7 cellular contexts compared by ENCODE assay signal in the genomic region with DNA sequence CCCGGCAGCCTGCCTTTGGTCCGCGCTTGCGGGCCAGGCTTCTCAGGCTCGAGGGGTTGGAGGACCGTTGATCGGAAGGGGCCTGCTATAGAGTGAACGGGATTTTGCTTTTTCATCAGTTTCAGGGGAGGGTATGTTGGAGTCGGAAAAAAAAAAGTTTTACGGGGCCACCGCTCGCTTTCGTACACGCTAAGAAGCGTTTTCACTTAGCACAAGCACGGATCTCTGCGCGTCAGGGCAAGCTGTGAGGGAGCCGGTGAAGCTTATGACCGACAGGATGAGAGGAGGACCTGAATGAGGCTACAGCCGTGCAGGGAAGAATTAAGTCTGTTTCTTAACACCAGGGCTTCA. TPM values are rescaled to one million over a fixed set of nuclear protein-coding genes. Genes with fewer than 3 reads are reported as not detected.
DNase-seq lines count a peak whose midpoint lies in the region; ATAC-seq, FAIRE-seq and TF ChIP-seq lines count a peak whose summit lies in the region.

No MANE protein-coding gene starts in this region.

- intact Hi-C loops in Panc1 (cut with micrococcal nuclease; ENCODE audit: unreplicated experiment), result no loop called here

- no peak for DNase-seq in HAP-1 (ENCODE audit: low spot score in 2 of 2)
- no peak for DNase-seq in Panc1 (ENCODE audit: low read depth, low spot score)
- DNase-seq in coronary artery (ENCODE audit: low spot score), result no peak
- DNase-seq in GM12892 (ENCODE audit: insufficient read length), result no peak
- DNase-seq in NCI-H510A (lab: John Stamatoyannopoulos, UW), result no peak

- no peak for TF ChIP-seq CTCF in Panc1 (IDR thresholded peaks at IDR 0.05)
- TF ChIP-seq CTCF in coronary artery (IDR thresholded peaks at IDR 0.05), result no peak

- no peaks in the 10 kb centered on the region for H3K9me3 ChIP-seq in HAP-1
- no peaks in the 10 kb centered on the region for H3K9me3 ChIP-seq in Panc1 (ENCODE audit: control insufficient read depth, insufficient read depth, low read depth, low read length)
- no peaks in the 10 kb centered on the region for H3K9me3 ChIP-seq in muscle layer of duodenum (ENCODE audit: control insufficient read depth in 1 of 2, low read length in 2 of 2)

- BruUV-seq in Panc1 (replicated peaks; lab: Mats Ljungman, UMichigan), result TSS peak; percentile 85

- in situ Hi-C loops in HAP-1 (cut with MboI; ENCODE audit: low sequenced_read_pairs), result no loop called here
- in situ Hi-C loops in Panc1 (cut with HindIII; ENCODE audit: low pct_unique_long_range_greater_than_20kb, low sequenced_read_pairs), result no loop called here

- H3K4me3 ChIP-seq in HAP-1 (peak overlapping the region; percentile 92), Panc1 (ENCODE audit: low read depth in 2 of 2, low read length in 2 of 2) (peak overlapping the region; percentile 86 to 99), coronary artery (peak overlapping the region; percentile 97), muscle layer of duodenum (ENCODE audit: low read depth in 1 of 2, low read length in 2 of 2) (peak overlapping the region; percentile 82 to 88)

- no peak for TF ChIP-seq POLR2A in GM12892 (IDR thresholded peaks at IDR 0.05; ENCODE audit: low read depth, low read length)

- no peak for FAIRE-seq in GM12892 (lab: Jason Lieb, UNC)

- H3K27me3 ChIP-seq in HAP-1 (ENCODE audit: low read depth) (no peaks in the 10 kb centered on the region), Panc1 (ENCODE audit: control insufficient read depth, insufficient read depth, low read length) (no peaks in the 10 kb centered on the region), muscle layer of duodenum (ENCODE audit: low read depth, low read length) (no peaks in the 10 kb centered on the region)

- CTCF ChIA-PET in Panc1 (lab: Charles Lee), result no interaction called here

- POLR2A ChIA-PET in Panc1 (lab: Charles Lee), result interaction anchor here (0.7 kb wide), 1 partner anchor 21 kb away, joined by 3 read pairs; no protein-coding TSS in a partner anchor

- ATAC-seq in GM18499 (IDR thresholded peaks at IDR 0.05; ENCODE audit: insufficient read depth, unreplicated experiment) (peak; percentile 13), Panc1 (no peak)

- H3K27ac ChIP-seq in Panc1 (ENCODE audit: low read length), result peak overlapping the region; percentile 96
- H3K27ac ChIP-seq in coronary artery, result peak overlapping the region; percentile 92 to 98
- H3K27ac ChIP-seq in muscle layer of duodenum (ENCODE audit: low read length), result peak overlapping the region; percentile 86

- peaks cover 6% of the 10 kb centered on the region; the same call in 1 of the 2 replicates for H3K36me3 ChIP-seq in HAP-1 (replicated peaks)
- peaks cover 8% of the 10 kb centered on the region; the same call in 1 of the 2 replicates for H3K36me3 ChIP-seq in Panc1 (ENCODE audit: control insufficient read depth, insufficient read depth, low read length)
- H3K36me3 ChIP-seq in muscle layer of duodenum (ENCODE audit: control insufficient read depth in 1 of 2, insufficient read depth in 2 of 2, low read length in 2 of 2), result peaks cover 0 to 2% of the 10 kb centered on the region in 2 donors

- H3K4me1 ChIP-seq in HAP-1 (peaks cover 12% of the 10 kb centered on the region), Panc1 (ENCODE audit: control insufficient read depth, insufficient read depth, low read length) (peaks cover 13% of the 10 kb centered on the region), muscle layer of duodenum (ENCODE audit: control insufficient read depth in 1 of 2, insufficient read depth in 2 of 2, low read length in 2 of 2) (peaks cover 11 to 34% of the 10 kb centered on the region in 2 donors)

RNA-seq across cellular contexts. Expression of gene CPSF3, which starts 0.4 kb away (rescaled TPM):
- total RNA-seq in Panc1 (2021; ENCODE audit: unreplicated experiment), result 54.1 TPM
- 40.6 TPM for polyA plus RNA-seq in Panc1 (2012; ENCODE audit: insufficient read length)
- 56.4 TPM for polyA plus RNA-seq in GM12892 (2012; ENCODE audit: missing spikeins)

RNA-seq across cellular contexts. Expression of gene ITGB1BP1, which starts 0.6 kb away (rescaled TPM):
- 153 TPM for total RNA-seq in Panc1 (2021; ENCODE audit: unreplicated experiment)
- polyA plus RNA-seq in Panc1 (2012; ENCODE audit: insufficient read length), result 75.2 TPM
- 103 TPM for polyA plus RNA-seq in GM12892 (2012; ENCODE audit: missing spikeins)

RNA-seq across cellular contexts. Expression of gene IAH1, which starts 50.5 kb away (rescaled TPM):
- 72.2 TPM for total RNA-seq in Panc1 (2021; ENCODE audit: unreplicated experiment)
- 104 TPM for polyA plus RNA-seq in Panc1 (2012; ENCODE audit: insufficient read length)
- polyA plus RNA-seq in GM12892 (2012; ENCODE audit: missing spikeins), result 81.6 TPM
